ENCODE assay signal across 9 cellular contexts in genomic region chr16:66344533-66345145, GRCh38. TPM values are rescaled to one million over a fixed set of nuclear protein-coding genes. Genes with fewer than 3 reads are reported as not detected.
DNase-seq lines count a peak whose midpoint lies in the region; ATAC-seq and TF ChIP-seq lines count a peak whose summit lies in the region.
"Had no signal": no experiment of that assay in that cellular context is flagged by ENCODE, and none has a peak within 500 bp of the region (broad histone marks: within the 10 kb centered on the region; RNA-seq: fewer than 3 reads in every experiment).

No MANE protein-coding gene starts in this region.

- H3K4me1 Mint-ChIP-seq in HFFc6 (ENCODE audit: low read depth): no peaks in the 10 kb centered on the region

- H2AFZ ChIP-seq in fibroblast of lung (ENCODE audit: low read length): no peak overlapping the region

- no peak overlapping the region for H3K27ac ChIP-seq in fibroblast of lung (ENCODE audit: insufficient read depth, low read length)
- H3K27ac ChIP-seq in prostate gland: no peak overlapping the region
- H3K27ac ChIP-seq: BLaER1 had no signal

- no peak for TF ChIP-seq POLR2A in prostate gland (IDR thresholded peaks at IDR 0.05)

- no peak overlapping the region for H3K4me3 ChIP-seq in fibroblast of lung (replicated peaks in 1 of 4; ENCODE audit: control extremely low read depth in 1 of 4, insufficient read depth in 1 of 4, low read depth in 3 of 4, low read length in 4 of 4)
- H3K4me3 ChIP-seq in prostate gland: no peak overlapping the region
- H3K4me3 ChIP-seq: BLaER1 had no signal

- H3K36me3 ChIP-seq in fibroblast of lung (ENCODE audit: control insufficient read depth, insufficient read depth, low read length): no peaks in the 10 kb centered on the region
- H3K36me3 ChIP-seq in prostate gland: no peaks in the 10 kb centered on the region
- H3K36me3 ChIP-seq: BLaER1 had no signal

- no peak overlapping the region for H3K9ac ChIP-seq in fibroblast of lung (ENCODE audit: insufficient read depth, low read length)
- H3K9ac ChIP-seq: BLaER1 had no signal

- H3K27ac Mint-ChIP-seq in HFFc6: no peak overlapping the region

- 55% methylated on average over 14 of the region's 14 CpGs for WGBS in prostate gland

- TF ChIP-seq CTCF in HFFc6 (IDR thresholded peaks at IDR 0.05): peak; percentile 94
- TF ChIP-seq CTCF in fibroblast of lung (conservative IDR thresholded peaks at IDR 0.05 in 1 of 2, IDR thresholded peaks at IDR 0.05 in 1 of 2; ENCODE audit: low read depth in 1 of 2, low read length in 2 of 2): peak; percentile 61 to 75
- TF ChIP-seq CTCF in prostate gland (IDR thresholded peaks at IDR 0.05): peak; percentile 55 to 65 (median 58)

- H4K20me1 ChIP-seq in fibroblast of lung (ENCODE audit: control insufficient read depth, extremely low read depth, insufficient read depth, low read length): no peaks in the 10 kb centered on the region
- H4K20me1 ChIP-seq: BLaER1 had no signal

- H3K9me3 ChIP-seq in fibroblast of lung (ENCODE audit: control insufficient read depth, insufficient read depth, low read depth, low read length) (no peaks in the 10 kb centered on the region), prostate gland (no peaks in the 10 kb centered on the region)
- H3K9me3 ChIP-seq: BLaER1 had no signal

- DNase-seq in DMS153 treated with DMSO at 0.1 percent for 48 hours (lab: John Stamatoyannopoulos, UW; ENCODE audit: unreplicated experiment) (peak; percentile 53), DMS153 (lab: John Stamatoyannopoulos, UW) (no peak), HFFc6 (peak; percentile 28), T-helper 9 cell (peak; percentile 21), fibroblast of lung (ENCODE audit: low read depth in 2 of 2) (peak; percentile 18 to 64), prostate gland (ENCODE audit: low spot score) (no peak), NCI-H524 treated with DMSO at 0.1 percent for 48 hours (lab: John Stamatoyannopoulos, UW) (no peak)

- H3K36me3 Mint-ChIP-seq in HFFc6 (ENCODE audit: low read depth): no peaks in the 10 kb centered on the region

- H3K79me2 ChIP-seq in fibroblast of lung (ENCODE audit: control insufficient read depth, insufficient read depth, low read length): no peaks in the 10 kb centered on the region

- H3K27me3 Mint-ChIP-seq in HFFc6 (ENCODE audit: insufficient read depth): peaks cover 33% of the 10 kb centered on the region

- no peak for ATAC-seq in GM21390 (IDR thresholded peaks at IDR 0.05; ENCODE audit: unreplicated experiment)

- H3K27me3 ChIP-seq in fibroblast of lung (ENCODE audit: control insufficient read depth, insufficient read depth, low read length): peaks cover 6% of the 10 kb centered on the region
- peaks cover 3% of the 10 kb centered on the region for H3K27me3 ChIP-seq in prostate gland (replicated peaks; ENCODE audit: insufficient read depth)
- H3K27me3 ChIP-seq: BLaER1 had no signal

- no peaks in the 10 kb centered on the region for H3K9me3 Mint-ChIP-seq in HFFc6

- intact Hi-C loops in prostate gland (cut with DNase I): no loop called here

- H3K4me1 ChIP-seq in fibroblast of lung (ENCODE audit: control insufficient read depth, extremely low read depth, insufficient read depth, low read length) (no peaks in the 10 kb centered on the region), prostate gland (replicated peaks) (no peaks in the 10 kb centered on the region)
- H3K4me1 ChIP-seq: BLaER1 had no signal

- H3K4me3 Mint-ChIP-seq in HFFc6: no peak overlapping the region

- H3K4me2 ChIP-seq in fibroblast of lung (ENCODE audit: extremely low read depth, insufficient read depth, low read length): no peak overlapping the region
- H3K4me2 ChIP-seq: BLaER1 had no signal

RNA-seq across cellular contexts. Expression of gene CDH5, which starts 21.9 kb away (rescaled TPM):
- total RNA-seq in HFFc6 (2021; fragmentation: NEBNext Ultra II Directional; extraction: Animal tissue kit (Norgen Biotek cat#: 25700)): not detected
- total RNA-seq in fibroblast of lung (under 0.01 TPM in 1 of 2 replicates, not detected in the other), prostate gland (10 to 100 TPM in 1 of 2 donors, 1 to 10 TPM in 1; 8.0 to 20.8 TPM)
- 0.02 and 0.07 TPM in 2 replicates for polyA plus RNA-seq in fibroblast of lung
- polyA plus RNA-seq in fibroblast of lung (2012): not detected in 2 replicates
- polyA minus RNA-seq in fibroblast of lung (ENCODE audit: low replicate concordance): 0.20 TPM in 1 of 2 replicates, not detected in the other

Comparison
In these comparisons a context has a peak if more than half of its experiments do, and no peak if none do; other contexts are left out.
1. DNase-seq: peak in DMS153 treated with DMSO at 0.1 percent for 48 hours (single experiment), HFFc6 (single experiment), T-helper 9 cell (single experiment) and fibroblast of lung (2 of 2); none in DMS153 (single experiment), prostate gland (single experiment) and NCI-H524 treated with DMSO at 0.1 percent for 48 hours (single experiment).
2. Peak in every context shown above with its lines, with median percentiles within 50 percentile points of each other: CTCF ChIP-seq.